1 cellular context compared by ENCODE assay signal in the genomic region with DNA sequence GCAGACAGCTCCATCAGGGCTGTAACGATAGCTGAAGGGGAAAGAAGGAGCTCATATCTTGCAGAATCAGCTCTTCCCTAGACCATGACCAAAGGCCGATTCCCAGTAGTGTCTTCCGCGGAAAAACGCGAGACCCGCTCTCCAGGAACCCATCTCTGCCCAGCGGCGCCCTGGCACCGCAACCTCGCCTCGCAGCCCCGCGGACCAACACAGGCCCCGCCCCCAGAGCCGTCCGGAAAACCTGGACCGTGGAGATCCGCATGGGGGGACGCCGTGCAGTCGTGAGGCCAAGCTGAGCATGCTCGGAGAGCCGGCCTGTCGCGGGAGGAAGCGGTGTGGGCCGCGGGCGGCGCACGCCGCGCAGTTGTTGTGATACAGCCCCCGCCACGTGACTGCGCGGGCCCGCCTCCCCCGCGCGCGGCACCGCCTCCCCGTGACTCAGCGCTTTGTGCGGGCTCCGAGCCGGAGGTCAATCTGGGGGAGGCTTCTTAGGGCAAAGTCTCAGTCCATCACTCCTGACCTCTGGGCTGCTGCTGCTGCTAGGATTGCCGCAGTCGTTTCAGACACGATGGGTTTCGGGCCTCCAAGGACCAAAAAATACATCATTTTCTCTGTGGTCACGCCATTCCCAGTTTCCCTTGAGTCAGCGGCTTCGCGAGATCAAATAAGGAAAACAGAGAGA.
A peak's percentile ranks its signal among the peaks of the same experiment; 100 is the strongest.
TF ChIP-seq lines count a peak whose summit lies in the region.

No MANE protein-coding gene starts in this region.

TF ChIP-seq in HepG2, 621 proteins besides CTCF, POLR2A, EP300 and RAD21 (continued from another document and continues in another):
- TF ChIP-seq, protein P1, sequence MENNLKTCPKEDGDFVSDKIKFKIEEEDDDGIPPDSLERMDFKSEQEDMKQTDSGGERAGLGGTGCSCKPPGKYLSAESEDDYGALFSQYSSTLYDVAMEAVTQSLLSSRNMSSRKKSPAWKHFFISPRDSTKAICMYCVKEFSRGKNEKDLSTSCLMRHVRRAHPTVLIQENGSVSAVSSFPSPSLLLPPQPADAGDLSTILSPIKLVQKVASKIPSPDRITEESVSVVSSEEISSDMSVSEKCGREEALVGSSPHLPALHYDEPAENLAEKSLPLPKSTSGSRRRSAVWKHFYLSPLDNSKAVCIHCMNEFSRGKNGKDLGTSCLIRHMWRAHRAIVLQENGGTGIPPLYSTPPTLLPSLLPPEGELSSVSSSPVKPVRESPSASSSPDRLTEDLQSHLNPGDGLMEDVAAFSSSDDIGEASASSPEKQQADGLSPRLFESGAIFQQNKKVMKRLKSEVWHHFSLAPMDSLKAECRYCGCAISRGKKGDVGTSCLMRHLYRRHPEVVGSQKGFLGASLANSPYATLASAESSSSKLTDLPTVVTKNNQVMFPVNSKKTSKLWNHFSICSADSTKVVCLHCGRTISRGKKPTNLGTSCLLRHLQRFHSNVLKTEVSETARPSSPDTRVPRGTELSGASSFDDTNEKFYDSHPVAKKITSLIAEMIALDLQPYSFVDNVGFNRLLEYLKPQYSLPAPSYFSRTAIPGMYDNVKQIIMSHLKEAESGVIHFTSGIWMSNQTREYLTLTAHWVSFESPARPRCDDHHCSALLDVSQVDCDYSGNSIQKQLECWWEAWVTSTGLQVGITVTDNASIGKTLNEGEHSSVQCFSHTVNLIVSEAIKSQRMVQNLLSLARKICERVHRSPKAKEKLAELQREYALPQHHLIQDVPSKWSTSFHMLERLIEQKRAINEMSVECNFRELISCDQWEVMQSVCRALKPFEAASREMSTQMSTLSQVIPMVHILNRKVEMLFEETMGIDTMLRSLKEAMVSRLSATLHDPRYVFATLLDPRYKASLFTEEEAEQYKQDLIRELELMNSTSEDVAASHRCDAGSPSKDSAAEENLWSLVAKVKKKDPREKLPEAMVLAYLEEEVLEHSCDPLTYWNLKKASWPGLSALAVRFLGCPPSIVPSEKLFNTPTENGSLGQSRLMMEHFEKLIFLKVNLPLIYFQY (CRISPR knock-in tag; IDR thresholded peaks at IDR 0.05; ENCODE audit: borderline replicate concordance), result peak; percentile 93
- TF ChIP-seq HCFC1 (IDR thresholded peaks at IDR 0.05; ENCODE audit: low read depth, low read length), result peak; percentile 58
- peak; percentile 66; the same call in 1 of the 2 replicates for TF ChIP-seq ADNP (CRISPR knock-in tag; IDR thresholded peaks at IDR 0.05)
- no peak; the same call in 1 of the 2 replicates for TF ChIP-seq ZNF33A (CRISPR knock-in tag; IDR thresholded peaks at IDR 0.05; ENCODE audit: borderline replicate concordance)
- no peak for TF ChIP-seq ZNF24 (IDR thresholded peaks at IDR 0.05)
- TF ChIP-seq ZNF101 (CRISPR knock-in tag; IDR thresholded peaks at IDR 0.05; ENCODE audit: borderline replicate concordance, low read depth), result no peak
- no peak for TF ChIP-seq CBX2 (IDR thresholded peaks at IDR 0.05; ENCODE audit: low read depth, low read length)
- TF ChIP-seq CBX2 (CRISPR knock-in tag; IDR thresholded peaks at IDR 0.05; ENCODE audit: low read depth), result peak; percentile 88
- peak; percentile 76; the same call in 1 of the 2 replicates for TF ChIP-seq GATA4 (IDR thresholded peaks at IDR 0.05; ENCODE audit: borderline replicate concordance, low read depth)
- TF ChIP-seq ZNF44 (CRISPR knock-in tag; IDR thresholded peaks at IDR 0.05), result peak; percentile 85
- TF ChIP-seq POGZ (CRISPR knock-in tag; IDR thresholded peaks at IDR 0.05), result peak; percentile 100
- TF ChIP-seq ZBTB34 (CRISPR knock-in tag; IDR thresholded peaks at IDR 0.05), result peak; percentile 89; the same call in 1 of the 2 replicates
- peak; percentile 84; the same call in 1 of the 2 replicates for TF ChIP-seq ZNF451 (CRISPR knock-in tag; IDR thresholded peaks at IDR 0.05)
- TF ChIP-seq MLXIP (CRISPR knock-in tag; IDR thresholded peaks at IDR 0.05; ENCODE audit: borderline replicate concordance), result peak; percentile 68; the same call in 1 of the 2 replicates
- TF ChIP-seq, protein P2, sequence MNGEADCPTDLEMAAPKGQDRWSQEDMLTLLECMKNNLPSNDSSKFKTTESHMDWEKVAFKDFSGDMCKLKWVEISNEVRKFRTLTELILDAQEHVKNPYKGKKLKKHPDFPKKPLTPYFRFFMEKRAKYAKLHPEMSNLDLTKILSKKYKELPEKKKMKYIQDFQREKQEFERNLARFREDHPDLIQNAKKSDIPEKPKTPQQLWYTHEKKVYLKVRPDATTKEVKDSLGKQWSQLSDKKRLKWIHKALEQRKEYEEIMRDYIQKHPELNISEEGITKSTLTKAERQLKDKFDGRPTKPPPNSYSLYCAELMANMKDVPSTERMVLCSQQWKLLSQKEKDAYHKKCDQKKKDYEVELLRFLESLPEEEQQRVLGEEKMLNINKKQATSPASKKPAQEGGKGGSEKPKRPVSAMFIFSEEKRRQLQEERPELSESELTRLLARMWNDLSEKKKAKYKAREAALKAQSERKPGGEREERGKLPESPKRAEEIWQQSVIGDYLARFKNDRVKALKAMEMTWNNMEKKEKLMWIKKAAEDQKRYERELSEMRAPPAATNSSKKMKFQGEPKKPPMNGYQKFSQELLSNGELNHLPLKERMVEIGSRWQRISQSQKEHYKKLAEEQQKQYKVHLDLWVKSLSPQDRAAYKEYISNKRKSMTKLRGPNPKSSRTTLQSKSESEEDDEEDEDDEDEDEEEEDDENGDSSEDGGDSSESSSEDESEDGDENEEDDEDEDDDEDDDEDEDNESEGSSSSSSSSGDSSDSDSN (CRISPR knock-in tag; IDR thresholded peaks at IDR 0.05), result peak; percentile 95
- TF ChIP-seq ZSCAN20 (CRISPR knock-in tag; IDR thresholded peaks at IDR 0.05; ENCODE audit: borderline replicate concordance), result peak; percentile 96
- TF ChIP-seq KDM3A (CRISPR knock-in tag; IDR thresholded peaks at IDR 0.05; ENCODE audit: low read depth), result peak; percentile 98
- TF ChIP-seq, protein P3, sequence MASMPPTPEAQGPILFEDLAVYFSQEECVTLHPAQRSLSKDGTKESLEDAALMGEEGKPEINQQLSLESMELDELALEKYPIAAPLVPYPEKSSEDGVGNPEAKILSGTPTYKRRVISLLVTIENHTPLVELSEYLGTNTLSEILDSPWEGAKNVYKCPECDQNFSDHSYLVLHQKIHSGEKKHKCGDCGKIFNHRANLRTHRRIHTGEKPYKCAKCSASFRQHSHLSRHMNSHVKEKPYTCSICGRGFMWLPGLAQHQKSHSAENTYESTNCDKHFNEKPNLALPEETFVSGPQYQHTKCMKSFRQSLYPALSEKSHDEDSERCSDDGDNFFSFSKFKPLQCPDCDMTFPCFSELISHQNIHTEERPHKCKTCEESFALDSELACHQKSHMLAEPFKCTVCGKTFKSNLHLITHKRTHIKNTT (CRISPR knock-in tag; IDR thresholded peaks at IDR 0.05), result 0 out of 2 replicates have a peak, but pooled peaks have one; percentile 11
- no peak for TF ChIP-seq ZNF253 (CRISPR knock-in tag; IDR thresholded peaks at IDR 0.05; ENCODE audit: borderline replicate concordance)
- TF ChIP-seq ZNF678 (CRISPR knock-in tag; IDR thresholded peaks at IDR 0.05), result peak; percentile 83; the same call in 1 of the 2 replicates
- TF ChIP-seq, protein P4, sequence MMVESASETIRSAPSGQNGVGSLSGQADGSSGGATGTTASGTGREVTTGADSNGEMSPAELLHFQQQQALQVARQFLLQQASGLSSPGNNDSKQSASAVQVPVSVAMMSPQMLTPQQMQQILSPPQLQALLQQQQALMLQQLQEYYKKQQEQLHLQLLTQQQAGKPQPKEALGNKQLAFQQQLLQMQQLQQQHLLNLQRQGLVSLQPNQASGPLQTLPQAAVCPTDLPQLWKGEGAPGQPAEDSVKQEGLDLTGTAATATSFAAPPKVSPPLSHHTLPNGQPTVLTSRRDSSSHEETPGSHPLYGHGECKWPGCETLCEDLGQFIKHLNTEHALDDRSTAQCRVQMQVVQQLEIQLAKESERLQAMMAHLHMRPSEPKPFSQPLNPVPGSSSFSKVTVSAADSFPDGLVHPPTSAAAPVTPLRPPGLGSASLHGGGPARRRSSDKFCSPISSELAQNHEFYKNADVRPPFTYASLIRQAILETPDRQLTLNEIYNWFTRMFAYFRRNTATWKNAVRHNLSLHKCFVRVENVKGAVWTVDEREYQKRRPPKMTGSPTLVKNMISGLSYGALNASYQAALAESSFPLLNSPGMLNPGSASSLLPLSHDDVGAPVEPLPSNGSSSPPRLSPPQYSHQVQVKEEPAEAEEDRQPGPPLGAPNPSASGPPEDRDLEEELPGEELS (CRISPR knock-in tag; IDR thresholded peaks at IDR 0.05), result peak; percentile 94
- TF ChIP-seq ZNF230 (CRISPR knock-in tag; IDR thresholded peaks at IDR 0.05), result peak; percentile 70; the same call in 1 of the 2 replicates
- TF ChIP-seq, protein P5, sequence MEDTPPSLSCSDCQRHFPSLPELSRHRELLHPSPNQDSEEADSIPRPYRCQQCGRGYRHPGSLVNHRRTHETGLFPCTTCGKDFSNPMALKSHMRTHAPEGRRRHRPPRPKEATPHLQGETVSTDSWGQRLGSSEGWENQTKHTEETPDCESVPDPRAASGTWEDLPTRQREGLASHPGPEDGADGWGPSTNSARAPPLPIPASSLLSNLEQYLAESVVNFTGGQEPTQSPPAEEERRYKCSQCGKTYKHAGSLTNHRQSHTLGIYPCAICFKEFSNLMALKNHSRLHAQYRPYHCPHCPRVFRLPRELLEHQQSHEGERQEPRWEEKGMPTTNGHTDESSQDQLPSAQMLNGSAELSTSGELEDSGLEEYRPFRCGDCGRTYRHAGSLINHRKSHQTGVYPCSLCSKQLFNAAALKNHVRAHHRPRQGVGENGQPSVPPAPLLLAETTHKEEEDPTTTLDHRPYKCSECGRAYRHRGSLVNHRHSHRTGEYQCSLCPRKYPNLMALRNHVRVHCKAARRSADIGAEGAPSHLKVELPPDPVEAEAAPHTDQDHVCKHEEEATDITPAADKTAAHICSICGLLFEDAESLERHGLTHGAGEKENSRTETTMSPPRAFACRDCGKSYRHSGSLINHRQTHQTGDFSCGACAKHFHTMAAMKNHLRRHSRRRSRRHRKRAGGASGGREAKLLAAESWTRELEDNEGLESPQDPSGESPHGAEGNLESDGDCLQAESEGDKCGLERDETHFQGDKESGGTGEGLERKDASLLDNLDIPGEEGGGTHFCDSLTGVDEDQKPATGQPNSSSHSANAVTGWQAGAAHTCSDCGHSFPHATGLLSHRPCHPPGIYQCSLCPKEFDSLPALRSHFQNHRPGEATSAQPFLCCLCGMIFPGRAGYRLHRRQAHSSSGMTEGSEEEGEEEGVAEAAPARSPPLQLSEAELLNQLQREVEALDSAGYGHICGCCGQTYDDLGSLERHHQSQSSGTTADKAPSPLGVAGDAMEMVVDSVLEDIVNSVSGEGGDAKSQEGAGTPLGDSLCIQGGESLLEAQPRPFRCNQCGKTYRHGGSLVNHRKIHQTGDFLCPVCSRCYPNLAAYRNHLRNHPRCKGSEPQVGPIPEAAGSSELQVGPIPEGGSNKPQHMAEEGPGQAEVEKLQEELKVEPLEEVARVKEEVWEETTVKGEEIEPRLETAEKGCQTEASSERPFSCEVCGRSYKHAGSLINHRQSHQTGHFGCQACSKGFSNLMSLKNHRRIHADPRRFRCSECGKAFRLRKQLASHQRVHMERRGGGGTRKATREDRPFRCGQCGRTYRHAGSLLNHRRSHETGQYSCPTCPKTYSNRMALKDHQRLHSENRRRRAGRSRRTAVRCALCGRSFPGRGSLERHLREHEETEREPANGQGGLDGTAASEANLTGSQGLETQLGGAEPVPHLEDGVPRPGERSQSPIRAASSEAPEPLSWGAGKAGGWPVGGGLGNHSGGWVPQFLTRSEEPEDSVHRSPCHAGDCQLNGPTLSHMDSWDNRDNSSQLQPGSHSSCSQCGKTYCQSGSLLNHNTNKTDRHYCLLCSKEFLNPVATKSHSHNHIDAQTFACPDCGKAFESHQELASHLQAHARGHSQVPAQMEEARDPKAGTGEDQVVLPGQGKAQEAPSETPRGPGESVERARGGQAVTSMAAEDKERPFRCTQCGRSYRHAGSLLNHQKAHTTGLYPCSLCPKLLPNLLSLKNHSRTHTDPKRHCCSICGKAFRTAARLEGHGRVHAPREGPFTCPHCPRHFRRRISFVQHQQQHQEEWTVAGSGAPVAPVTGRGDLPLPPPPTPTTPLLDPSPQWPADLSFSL (CRISPR knock-in tag; IDR thresholded peaks at IDR 0.05), result peak; percentile 82
- no peak; the same call in 1 of the 2 replicates for TF ChIP-seq TRAFD1 (CRISPR knock-in tag; IDR thresholded peaks at IDR 0.05; ENCODE audit: borderline replicate concordance)
- peak; percentile 88 for TF ChIP-seq ZSCAN30 (CRISPR knock-in tag; IDR thresholded peaks at IDR 0.05)
- TF ChIP-seq NCOA2 (CRISPR knock-in tag; IDR thresholded peaks at IDR 0.05), result peak; percentile 79
